ENCODE assay signal across 29 cellular contexts in genomic region chr4:75973770-75974169, GRCh38. TPM values are rescaled to one million over a fixed set of nuclear protein-coding genes. Genes with fewer than 3 reads are reported as not detected.
"Had no signal": no experiment of that assay in that cellular context is flagged by ENCODE, and none has a peak within 500 bp of the region (broad histone marks: within the 10 kb centered on the region; RNA-seq: fewer than 3 reads in every experiment).

No MANE protein-coding gene starts in this region.

- H3K4me1 Mint-ChIP-seq: activated CD4-positive, alpha-beta T cell treated with anti-CD3 and anti-CD28 coated beads for 36 hours; activated CD4-positive, alpha-beta T cell treated with anti-CD3 and anti-CD28 coated beads, Interleukin-2, amount 10 ng/mL, durations not matched to agents 7 days and 5 days; activated naive CD4-positive, alpha-beta T cell treated with anti-CD3 and anti-CD28 coated beads, Interleukin-2, amount 50 U/mL, for 24 hours; activated naive CD8-positive, alpha-beta T cell treated with anti-CD3 and anti-CD28 coated beads, Interleukin-2, amount 10 ng/mL, durations not matched to agents 7 days and 5 days; brain had no signal

- H3K27ac Mint-ChIP-seq: activated CD4-positive, alpha-beta T cell treated with anti-CD3 and anti-CD28 coated beads for 36 hours; activated CD4-positive, alpha-beta T cell treated with anti-CD3 and anti-CD28 coated beads, Interleukin-2, amount 10 ng/mL, durations not matched to agents 7 days and 5 days; activated CD8-positive, alpha-beta T cell treated with anti-CD3 and anti-CD28 coated beads, Interleukin-2, amount 10 ng/mL, durations not matched to agents 7 days and 5 days; activated naive CD4-positive, alpha-beta T cell treated with anti-CD3 and anti-CD28 coated beads, Interleukin-2, amount 50 U/mL, for 24 hours; activated naive CD8-positive, alpha-beta T cell treated with anti-CD3 and anti-CD28 coated beads, Interleukin-2, amount 10 ng/mL, durations not matched to agents 7 days and 5 days; activated T-cell treated with anti-CD3 and anti-CD28 coated beads, Interleukin-2, amount 50 U/mL, for 24 hours; activated T-helper 2 cell treated with anti-CD3 and anti-CD28 coated beads, Interferon-gamma antibody, Interleukin-2, Interleukin-4, amounts not matched to agents 10 μg/mL and 5 μg/mL and 100 μg/mL, durations not matched to agents 14 hours and 24 hours and 36 hours; brain had no signal

- H3K27me3 Mint-ChIP-seq: activated CD4-positive, alpha-beta T cell treated with anti-CD3 and anti-CD28 coated beads for 36 hours; activated CD4-positive, alpha-beta T cell treated with anti-CD3 and anti-CD28 coated beads, Interleukin-2, amount 10 ng/mL, durations not matched to agents 7 days and 5 days; activated naive CD4-positive, alpha-beta T cell treated with anti-CD3 and anti-CD28 coated beads, Interleukin-2, amount 50 U/mL, for 24 hours; activated naive CD8-positive, alpha-beta T cell treated with anti-CD3 and anti-CD28 coated beads, Interleukin-2, amount 10 ng/mL, durations not matched to agents 7 days and 5 days; activated T-cell treated with anti-CD3 and anti-CD28 coated beads, Interleukin-2, amount 50 U/mL, for 24 hours; brain had no signal

- H3K27ac ChIP-seq: ascending aorta, SJCRH30, SK-N-MC had no signal

- DNase-seq: activated CD4-positive, alpha-beta T cell treated with anti-CD3 and anti-CD28 coated beads for 36 hours; activated CD4-positive, alpha-beta T cell treated with anti-CD3 and anti-CD28 coated beads, Interleukin-2, amount 10 ng/mL, durations not matched to agents 7 days and 5 days; activated CD4-positive, alpha-beta T cell treated with anti-CD3 and anti-CD28 coated beads, Interleukin-2, amount 50 U/mL, for 48 hours; activated CD8-positive, alpha-beta T cell treated with anti-CD3 and anti-CD28 coated beads, Interleukin-2, amount 10 ng/mL, durations not matched to agents 7 days and 5 days; activated gamma-delta T cell; activated naive CD4-positive, alpha-beta T cell treated with Interleukin-2 at 50 U/mL for 16 hours; activated naive CD8-positive, alpha-beta T cell treated with anti-CD3 and anti-CD28 coated beads, Interleukin-2, amount 10 ng/mL, durations not matched to agents 7 days and 5 days; activated T-cell treated with anti-CD3 and anti-CD28 coated beads, Interleukin-2, amount 50 U/mL, for 24 hours; amygdala; central memory CD4-positive, alpha-beta T cell; NCI-H1105; NCI-H1436; NCI-H1694; NCI-H2029; NCI-H345; NCI-H524 treated with DMSO at 0.1 percent for 48 hours; SHP77; SJCRH30; T1000 had no signal

- H3K27me3 ChIP-seq: ascending aorta, SJCRH30 had no signal

- H3K4me3 Mint-ChIP-seq: activated CD4-positive, alpha-beta T cell treated with anti-CD3 and anti-CD28 coated beads for 36 hours; activated CD4-positive, alpha-beta T cell treated with anti-CD3 and anti-CD28 coated beads, Interleukin-2, amount 10 ng/mL, durations not matched to agents 7 days and 5 days; activated CD8-positive, alpha-beta T cell treated with anti-CD3 and anti-CD28 coated beads, Interleukin-2, amount 10 ng/mL, durations not matched to agents 7 days and 5 days; activated naive CD4-positive, alpha-beta T cell treated with anti-CD3 and anti-CD28 coated beads, Interleukin-2, amount 50 U/mL, for 24 hours; activated naive CD8-positive, alpha-beta T cell treated with anti-CD3 and anti-CD28 coated beads, Interleukin-2, amount 10 ng/mL, durations not matched to agents 7 days and 5 days; activated T-cell treated with anti-CD3 and anti-CD28 coated beads, Interleukin-2, amount 50 U/mL, for 24 hours; brain had no signal

- H3K4me3 ChIP-seq: ascending aorta, SJCRH30, SK-N-MC had no signal

- ATAC-seq: activated CD4-positive, alpha-beta T cell treated with anti-CD3 and anti-CD28 coated beads for 36 hours; activated CD8-positive, alpha-beta T cell treated with anti-CD3 and anti-CD28 coated beads, Interleukin-2, amount 10 ng/mL, durations not matched to agents 7 days and 5 days; Panc1 had no signal

- H3K4me1 ChIP-seq: ascending aorta, SJCRH30 had no signal

- H3K9me3 Mint-ChIP-seq: activated CD4-positive, alpha-beta T cell treated with anti-CD3 and anti-CD28 coated beads, Interleukin-2, amount 10 ng/mL, durations not matched to agents 7 days and 5 days; activated naive CD4-positive, alpha-beta T cell treated with anti-CD3 and anti-CD28 coated beads, Interleukin-2, amount 50 U/mL, for 24 hours; activated naive CD8-positive, alpha-beta T cell treated with anti-CD3 and anti-CD28 coated beads, Interleukin-2, amount 10 ng/mL, durations not matched to agents 7 days and 5 days; activated T-cell treated with anti-CD3 and anti-CD28 coated beads, Interleukin-2, amount 50 U/mL, for 24 hours; activated T-helper 2 cell treated with anti-CD3 and anti-CD28 coated beads, Interferon-gamma antibody, Interleukin-2, Interleukin-4, amounts not matched to agents 10 μg/mL and 5 μg/mL and 100 μg/mL, durations not matched to agents 14 hours and 24 hours and 36 hours had no signal

RNA-seq across cellular contexts. Expression of gene CXCL9, which starts 33.5 kb away (rescaled TPM):
- total RNA-seq: activated CD8-positive, alpha-beta T cell treated with anti-CD3 and anti-CD28 coated beads, Interleukin-2, amount 10 ng/mL, durations not matched to agents 7 days and 5 days; bronchial epithelial cell; M059J; NCI-H460; RPMI7951; SJCRH30 had no signal

RNA-seq across cellular contexts. Expression of gene CXCL10, which starts 49.5 kb away (rescaled TPM):
- total RNA-seq: activated CD8-positive, alpha-beta T cell treated with anti-CD3 and anti-CD28 coated beads, Interleukin-2, amount 10 ng/mL, durations not matched to agents 7 days and 5 days; ascending aorta; bronchial epithelial cell; NCI-H460; SJCRH30 had no signal
